In the genomic region with DNA sequence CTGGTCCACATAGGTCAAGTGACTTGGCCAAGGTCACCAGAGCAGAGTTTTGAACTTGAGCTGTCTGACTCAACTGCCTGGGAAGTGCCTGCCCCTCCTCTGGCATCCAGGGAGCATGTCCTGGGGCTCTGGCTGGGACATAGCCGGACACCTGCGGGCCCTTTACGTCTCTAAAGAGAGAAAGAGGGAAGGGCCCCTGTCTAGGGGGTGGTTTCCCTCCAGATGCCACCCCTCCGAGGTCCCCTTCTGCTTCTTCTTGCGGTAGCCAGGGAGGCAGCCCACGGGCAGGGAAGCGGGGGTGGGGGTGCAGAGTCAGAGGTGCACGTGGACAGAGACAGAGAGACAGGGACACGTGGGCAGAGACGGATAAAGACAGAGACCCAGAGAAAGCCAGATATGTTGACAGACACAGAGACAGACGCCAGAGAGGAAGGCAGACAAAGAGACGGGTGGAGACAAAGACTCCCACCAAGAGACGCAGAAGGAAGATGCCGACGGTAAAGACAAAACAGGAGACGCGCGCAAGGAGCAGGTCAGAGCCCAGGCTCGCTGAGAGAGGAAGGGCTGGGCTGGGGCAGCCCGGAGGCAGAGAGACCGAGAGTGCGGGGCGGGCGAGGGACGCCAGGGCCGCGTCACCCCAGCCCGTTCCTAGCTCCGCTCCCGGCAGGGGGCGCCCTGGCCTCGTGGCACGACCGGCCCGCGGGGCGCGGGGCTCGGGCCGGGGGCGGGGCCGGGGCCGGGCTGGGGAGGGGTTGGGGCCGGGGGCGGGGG, we compare ENCODE assay signal across 9 cellular contexts. TPM values are rescaled to one million over a fixed set of nuclear protein-coding genes. Genes with fewer than 3 reads are reported as not detected.
DNase-seq lines count a peak whose midpoint lies in the region; ATAC-seq and TF ChIP-seq lines count a peak whose summit lies in the region.
"Had no signal": no experiment of that assay in that cellular context is flagged by ENCODE, and none has a peak within 500 bp of the region (broad histone marks: within the 10 kb centered on the region; RNA-seq: fewer than 3 reads in every experiment).

No MANE protein-coding gene starts in this region.

- peaks cover 16% of the 10 kb centered on the region for H3K27me3 ChIP-seq in CD8-positive, alpha-beta T cell (ENCODE audit: insufficient read depth, low read length)

- peaks cover 13% of the 10 kb centered on the region for H3K4me1 Mint-ChIP-seq in CD8-positive, alpha-beta T cell (ENCODE audit: low read depth)
- H3K4me1 Mint-ChIP-seq in brain: peaks cover 21% of the 10 kb centered on the region

- intact Hi-C loops in CD8-positive, alpha-beta T cell (cut with DNase I, micrococcal nuclease): loop anchor here (2.0 to 5.0 kb wide), 5 partner anchors 149 to 1134 kb away; partner anchors contain the start of gene C1QC (in 1 of the 2)

- H3K36me3 Mint-ChIP-seq in CD8-positive, alpha-beta T cell: no peaks in the 10 kb centered on the region
- no peaks in the 10 kb centered on the region for H3K36me3 Mint-ChIP-seq in brain

- H3K27ac ChIP-seq in CD8-positive, alpha-beta T cell (ENCODE audit: low read depth, low read length): no peak overlapping the region
- H3K27ac ChIP-seq: KMS-11 had no signal

- H3K4me1 ChIP-seq in CD8-positive, alpha-beta T cell (ENCODE audit: insufficient read depth, low read length): peaks cover 6% of the 10 kb centered on the region

- H3K27ac Mint-ChIP-seq in CD8-positive, alpha-beta T cell: no peak overlapping the region
- peak overlapping the region; percentile 44 to 71 (median 65) for H3K27ac Mint-ChIP-seq in brain

- TF ChIP-seq CTCF in CD8-positive, alpha-beta T cell (IDR thresholded peaks at IDR 0.05): no peak
- TF ChIP-seq CTCF in brain (conservative IDR thresholded peaks at IDR 0.05): peak; percentile 56 to 62

- POLR2A ChIA-PET in CD8-positive, alpha-beta T cell (lab: Charles Lee): no interaction called here

- H3K27me3 Mint-ChIP-seq in CD8-positive, alpha-beta T cell (ENCODE audit: low read depth): peaks cover 53% of the 10 kb centered on the region
- H3K27me3 Mint-ChIP-seq in brain: peaks cover 27% of the 10 kb centered on the region

- no peaks in the 10 kb centered on the region for H3K9me3 ChIP-seq in CD8-positive, alpha-beta T cell (ENCODE audit: low read length)

- no peaks in the 10 kb centered on the region for H3K36me3 ChIP-seq in CD8-positive, alpha-beta T cell (ENCODE audit: insufficient read depth, low read length)

- DNase-seq in CD8-positive, alpha-beta T cell: peak; percentile 23 to 64 (median 53)
- peak; percentile 84 for DNase-seq in HuH-7 (ENCODE audit: low spot score)
- DNase-seq in T-helper 9 cell: peak; percentile 59
- DNase-seq in inferior parietal cortex (ENCODE audit: extremely low spot score): peak; percentile 47
- DNase-seq in stimulated activated CD4-positive, alpha-beta T cell treated with anti-CD3 and anti-CD28 coated beads, Interleukin-1b, Interleukin-23, amount 100 ng/mL, for 1 hour (ENCODE audit: low read depth in 2 of 2): peak; percentile 11 to 56

- peak overlapping the region; percentile 5 for H3K4me3 ChIP-seq in CD8-positive, alpha-beta T cell (ENCODE audit: low read depth, low read length)

- H3K4me3 Mint-ChIP-seq in CD8-positive, alpha-beta T cell: peak overlapping the region; percentile 72
- H3K4me3 Mint-ChIP-seq in brain: peak overlapping the region; percentile 82 to 89 (median 84)

- H3K9me3 Mint-ChIP-seq in CD8-positive, alpha-beta T cell: no peaks in the 10 kb centered on the region
- peaks cover 0 to 4% (median 0%) of the 10 kb centered on the region in 5 experiments for H3K9me3 Mint-ChIP-seq in brain

- peak; percentile 86 for ATAC-seq in CD8-positive, alpha-beta T cell
- ATAC-seq in HG03342 (IDR thresholded peaks at IDR 0.05; ENCODE audit: unreplicated experiment) (no peak), GM18868 (IDR thresholded peaks at IDR 0.05; ENCODE audit: unreplicated experiment) (no peak)

- CTCF ChIA-PET in CD8-positive, alpha-beta T cell (lab: Charles Lee): interaction anchor here (0.7 kb wide), 1 partner anchor 32 kb away, joined by 3 read pairs; no protein-coding TSS in a partner anchor

RNA-seq across cellular contexts. Expression of gene ALPL, which starts 0.5 kb away (rescaled TPM):
- total RNA-seq in CD8-positive, alpha-beta T cell: not detected
- polyA plus RNA-seq in brain (ENCODE audit: insufficient read depth, low read depth, low replicate concordance): 13.8 TPM

Comparison
In these comparisons a context has a peak if more than half of its experiments do, and no peak if none do; other contexts are left out.
1. DNase-seq: peak in every context shown above with its lines; median percentile 84 in HuH-7; 59 in T-helper 9 cell; 53 in CD8-positive, alpha-beta T cell; 47 in inferior parietal cortex; 34 in stimulated activated CD4-positive, alpha-beta T cell treated with anti-CD3 and anti-CD28 coated beads, Interleukin-1b, Interleukin-23, amount 100 ng/mL, for 1 hour.